Comparison of ENCODE assay signal across 1 cellular context in genomic region chr19:33080761-33081681, GRCh38.
TF ChIP-seq lines count a peak whose summit lies in the region.

Gene GPATCH1 (plus strand): TSS chr19:33081181. CDS start chr19:33081194, 13 bp downstream.

TF ChIP-seq in H1, 55 proteins besides CTCF, POLR2A, EP300 and RAD21:
- no peak for TF ChIP-seq RNF2 (IDR thresholded peaks at IDR 0.05; ENCODE audit: borderline replicate concordance, low read depth, low read length, missing control alignments, poor library complexity, severe bottlenecking)
- no peak for TF ChIP-seq HDAC6 (IDR thresholded peaks at IDR 0.05; ENCODE audit: low read depth, low read length)
- TF ChIP-seq FOSL1 (IDR thresholded peaks at IDR 0.05; ENCODE audit: insufficient read depth, low read depth, low read length), result no peak
- TF ChIP-seq SUZ12 (IDR thresholded peaks at IDR 0.05; ENCODE audit: low read length), result no peak
- no peak for TF ChIP-seq EZH2 (IDR thresholded peaks at IDR 0.05; ENCODE audit: low read depth, low read length, severe bottlenecking)
- TF ChIP-seq ASH2L (IDR thresholded peaks at IDR 0.05; ENCODE audit: low read length), result peak; percentile 78
- TF ChIP-seq RFX5 (IDR thresholded peaks at IDR 0.05; ENCODE audit: borderline replicate concordance, low read depth, low read length), result no peak
- TF ChIP-seq SAP30 (IDR thresholded peaks at IDR 0.05; ENCODE audit: insufficient read depth, insufficient replicate concordance, low read length), result peak; percentile 97
- peak; percentile 83 to 97; a peak in 3 of 4 replicates for TF ChIP-seq SIN3A (conservative IDR thresholded peaks at IDR 0.05 in 1 of 2, IDR thresholded peaks at IDR 0.05 in 1 of 2; ENCODE audit: low read depth in 1 of 2, low read length in 2 of 2)
- TF ChIP-seq TBP (IDR thresholded peaks at IDR 0.05; ENCODE audit: low read depth, low read length), result peak; percentile 69; the same call in 1 of the 2 replicates
- TF ChIP-seq CREB1 (IDR thresholded peaks at IDR 0.05), result peak; percentile 88
- peak; percentile 53 for TF ChIP-seq SP1 (IDR thresholded peaks at IDR 0.05; ENCODE audit: low read depth, low read length)
- TF ChIP-seq, protein P1, sequence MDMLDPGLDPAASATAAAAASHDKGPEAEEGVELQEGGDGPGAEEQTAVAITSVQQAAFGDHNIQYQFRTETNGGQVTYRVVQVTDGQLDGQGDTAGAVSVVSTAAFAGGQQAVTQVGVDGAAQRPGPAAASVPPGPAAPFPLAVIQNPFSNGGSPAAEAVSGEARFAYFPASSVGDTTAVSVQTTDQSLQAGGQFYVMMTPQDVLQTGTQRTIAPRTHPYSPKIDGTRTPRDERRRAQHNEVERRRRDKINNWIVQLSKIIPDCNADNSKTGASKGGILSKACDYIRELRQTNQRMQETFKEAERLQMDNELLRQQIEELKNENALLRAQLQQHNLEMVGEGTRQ (IDR thresholded peaks at IDR 0.05; ENCODE audit: low read length), result no peak
- TF ChIP-seq CEBPB (IDR thresholded peaks at IDR 0.05; ENCODE audit: low read depth, low read length), result 0 out of 2 replicates have a peak, but pooled peaks have one; percentile 26
- TF ChIP-seq MAX (IDR thresholded peaks at IDR 0.05), result no peak; the same call in 1 of the 2 replicates
- TF ChIP-seq CHD2 (IDR thresholded peaks at IDR 0.05; ENCODE audit: low read length), result no peak
- TF ChIP-seq JUN (IDR thresholded peaks at IDR 0.05; ENCODE audit: low read depth, low read length), result no peak
- TF ChIP-seq CTBP2 (IDR thresholded peaks at IDR 0.05; ENCODE audit: borderline replicate concordance, insufficient read depth, insufficient read length, low read length), result no peak
- TF ChIP-seq SP4 (IDR thresholded peaks at IDR 0.05; ENCODE audit: low read length), result 0 out of 2 replicates have a peak, but pooled peaks have one; percentile 51
- TF ChIP-seq HDAC2 (IDR thresholded peaks at IDR 0.05; ENCODE audit: borderline replicate concordance in 1 of 2, low read depth in 2 of 2, low read length in 2 of 2), result peak in 1 of 2 experiments; percentile 68; a peak in 1 of 4 replicates
- no peak for TF ChIP-seq SIX5 (IDR thresholded peaks at IDR 0.05; ENCODE audit: low read depth, low read length)
- TF ChIP-seq NANOG (IDR thresholded peaks at IDR 0.05; ENCODE audit: insufficient read depth, low read depth, low read length, poor library complexity, severe bottlenecking), result no peak
- TF ChIP-seq CBX5 (IDR thresholded peaks at IDR 0.05; ENCODE audit: low read depth, low read length), result no peak
- no peak for TF ChIP-seq JUND (IDR thresholded peaks at IDR 0.05; ENCODE audit: low read length)
- peak; percentile 76 for TF ChIP-seq KDM5A (IDR thresholded peaks at IDR 0.05; ENCODE audit: low read length)
- TF ChIP-seq BRCA1 (IDR thresholded peaks at IDR 0.05; ENCODE audit: low read depth, low read length), result no peak
- TF ChIP-seq TAF1 (IDR thresholded peaks at IDR 0.05; ENCODE audit: low read depth, low read length), result peak; percentile 61
- TF ChIP-seq SP2 (IDR thresholded peaks at IDR 0.05; ENCODE audit: low read length), result no peak
- TF ChIP-seq, protein P2, sequence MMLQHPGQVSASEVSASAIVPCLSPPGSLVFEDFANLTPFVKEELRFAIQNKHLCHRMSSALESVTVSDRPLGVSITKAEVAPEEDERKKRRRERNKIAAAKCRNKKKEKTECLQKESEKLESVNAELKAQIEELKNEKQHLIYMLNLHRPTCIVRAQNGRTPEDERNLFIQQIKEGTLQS (IDR thresholded peaks at IDR 0.05; ENCODE audit: insufficient read depth, low read depth, low read length), result no peak
- no peak for TF ChIP-seq GABPA (IDR thresholded peaks at IDR 0.05; ENCODE audit: borderline replicate concordance, insufficient read depth, low read length)
- TF ChIP-seq TCF12 (IDR thresholded peaks at IDR 0.05; ENCODE audit: low read depth, low read length), result no peak
- no peak for TF ChIP-seq NRF1 (IDR thresholded peaks at IDR 0.05; ENCODE audit: low read depth, low read length)
- no peak for TF ChIP-seq KDM1A (IDR thresholded peaks at IDR 0.05; ENCODE audit: borderline replicate concordance, low read length)
- no peak for TF ChIP-seq RXRA (IDR thresholded peaks at IDR 0.05; ENCODE audit: insufficient read depth, low read depth, low read length)
- TF ChIP-seq POU5F1 (IDR thresholded peaks at IDR 0.05; ENCODE audit: low read depth, low read length), result no peak
- TF ChIP-seq CHD1 (IDR thresholded peaks at IDR 0.05; ENCODE audit: low read depth, low read length), result no peak
- peak; percentile 71 for TF ChIP-seq KDM4A (IDR thresholded peaks at IDR 0.05; ENCODE audit: low read depth, low read length, severe bottlenecking)
- TF ChIP-seq SRF (IDR thresholded peaks at IDR 0.05; ENCODE audit: low read depth, low read length), result no peak
- TF ChIP-seq EGR1 (IDR thresholded peaks at IDR 0.05; ENCODE audit: borderline replicate concordance, low read depth, low read length), result no peak
- TF ChIP-seq MAFK (IDR thresholded peaks at IDR 0.05; ENCODE audit: low read depth, low read length), result no peak
- peak; percentile 65 for TF ChIP-seq TAF7 (optimal IDR thresholded peaks at IDR 0.05; ENCODE audit: borderline replicate concordance, low read depth, low read length)
- TF ChIP-seq BCL11A (IDR thresholded peaks at IDR 0.05; ENCODE audit: low read depth in 2 of 2, low read length in 2 of 2), result no peak
- TF ChIP-seq POLR2AphosphoS5 (IDR thresholded peaks at IDR 0.05; ENCODE audit: low read depth, low read length), result peak; percentile 42; the same call in 1 of the 2 replicates
- TF ChIP-seq BACH1 (IDR thresholded peaks at IDR 0.05; ENCODE audit: low read length), result no peak
- TF ChIP-seq RBBP5 (IDR thresholded peaks at IDR 0.05; ENCODE audit: borderline replicate concordance, low read depth, low read length), result peak; percentile 53; the same call in 1 of the 2 replicates
- TF ChIP-seq SIRT6 (IDR thresholded peaks at IDR 0.05; ENCODE audit: low read length), result no peak
- no peak for TF ChIP-seq CHD7 (IDR thresholded peaks at IDR 0.05; ENCODE audit: insufficient replicate concordance, low read length)
- no peak for TF ChIP-seq CBX8 (IDR thresholded peaks at IDR 0.05; ENCODE audit: borderline replicate concordance, low read depth, low read length)
- no peak for TF ChIP-seq TEAD4 (IDR thresholded peaks at IDR 0.05; ENCODE audit: low read depth, low read length)
- TF ChIP-seq PHF8 (conservative IDR thresholded peaks at IDR 0.05; ENCODE audit: low read depth, low read length), result peak; percentile 56; the same call in 1 of the 2 replicates
- TF ChIP-seq, protein P3, sequence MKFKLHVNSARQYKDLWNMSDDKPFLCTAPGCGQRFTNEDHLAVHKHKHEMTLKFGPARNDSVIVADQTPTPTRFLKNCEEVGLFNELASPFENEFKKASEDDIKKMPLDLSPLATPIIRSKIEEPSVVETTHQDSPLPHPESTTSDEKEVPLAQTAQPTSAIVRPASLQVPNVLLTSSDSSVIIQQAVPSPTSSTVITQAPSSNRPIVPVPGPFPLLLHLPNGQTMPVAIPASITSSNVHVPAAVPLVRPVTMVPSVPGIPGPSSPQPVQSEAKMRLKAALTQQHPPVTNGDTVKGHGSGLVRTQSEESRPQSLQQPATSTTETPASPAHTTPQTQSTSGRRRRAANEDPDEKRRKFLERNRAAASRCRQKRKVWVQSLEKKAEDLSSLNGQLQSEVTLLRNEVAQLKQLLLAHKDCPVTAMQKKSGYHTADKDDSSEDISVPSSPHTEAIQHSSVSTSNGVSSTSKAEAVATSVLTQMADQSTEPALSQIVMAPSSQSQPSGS (IDR thresholded peaks at IDR 0.05; ENCODE audit: low read length), result no peak
- no peak for TF ChIP-seq GTF2F1 (IDR thresholded peaks at IDR 0.05; ENCODE audit: borderline replicate concordance, low read depth, low read length)
- no peak for TF ChIP-seq ZNF274 (IDR thresholded peaks at IDR 0.05; ENCODE audit: borderline replicate concordance, extremely low read depth, low read length)
- TF ChIP-seq YY1 (IDR thresholded peaks at IDR 0.05; ENCODE audit: low read depth, low read length), result peak; percentile 84
- TF ChIP-seq E2F6 (IDR thresholded peaks at IDR 0.05), result no peak
